1 cellular context compared by ENCODE assay signal in genomic region chr17:50177476-50177875, GRCh38.
TF ChIP-seq lines count a peak whose summit lies in the region.

No MANE protein-coding gene starts in this region.

TF ChIP-seq in endothelial cell of umbilical vein, 7 proteins besides CTCF, POLR2A, EP300 and RAD21:
- no peak for TF ChIP-seq POLR2AphosphoS5 (IDR thresholded peaks at IDR 0.05; ENCODE audit: insufficient read depth, low read depth, low read length)
- TF ChIP-seq EZH2 (IDR thresholded peaks at IDR 0.05; ENCODE audit: borderline replicate concordance, low read depth, low read length, severe bottlenecking), result no peak
- TF ChIP-seq MAX (IDR thresholded peaks at IDR 0.05; ENCODE audit: insufficient read depth, insufficient read length), result no peak
- TF ChIP-seq FOS (IDR thresholded peaks at IDR 0.05; ENCODE audit: borderline replicate concordance, insufficient read depth, low read length), result no peak
- TF ChIP-seq MYC (IDR thresholded peaks at IDR 0.05; ENCODE audit: low read depth, low read length), result no peak
- TF ChIP-seq GATA2 (IDR thresholded peaks at IDR 0.05; ENCODE audit: insufficient read depth, insufficient read length, low read depth, low read length), result no peak
- TF ChIP-seq JUN (IDR thresholded peaks at IDR 0.05; ENCODE audit: borderline replicate concordance, insufficient read depth, insufficient read length, low read depth), result no peak
TF ChIP-seq in endothelial cell of umbilical vein: peak in this region for 0.
